ENCODE assay signal across 9 cellular contexts in genomic region chr1:10473145-10473765, GRCh38. TPM values are rescaled to one million over a fixed set of nuclear protein-coding genes. Genes with fewer than 3 reads are reported as not detected.
A peak's percentile ranks its signal among the peaks of the same experiment; 100 is the strongest.
DNase-seq lines count a peak whose midpoint lies in the region; ATAC-seq and TF ChIP-seq lines count a peak whose summit lies in the region.
"Had no signal": no experiment of that assay in that cellular context is flagged by ENCODE, and none has a peak within 500 bp of the region (broad histone marks: within the 10 kb centered on the region; RNA-seq: fewer than 3 reads in every experiment).

No MANE protein-coding gene starts in this region.

- WGBS in smooth muscle cell (ENCODE audit: low lambda C conversion rate) = 93% methylated on average over 23 of the region's 23 CpGs

- H3K27ac ChIP-seq in SJCRH30 (peak overlapping the region; percentile 38; the same call in 1 of the 2 replicates), smooth muscle cell (ENCODE audit: low read depth) (no peak overlapping the region)

- H3K9ac ChIP-seq in smooth muscle cell (ENCODE audit: low read depth) = no peak overlapping the region

- H3K4me2 ChIP-seq in smooth muscle cell = peak overlapping the region; percentile 87

- no peak for TF ChIP-seq CTCF in glutamatergic neuron (IDR thresholded peaks at IDR 0.05; ENCODE audit: partially characterized antibody, unreplicated experiment)
- no peak for TF ChIP-seq CTCF in smooth muscle cell (IDR thresholded peaks at IDR 0.05; ENCODE audit: borderline replicate concordance, insufficient read depth, poor library complexity, severe bottlenecking)

- H3K4me1 ChIP-seq in SJCRH30 (peaks cover 8% of the 10 kb centered on the region; the same call in 1 of the 2 replicates), smooth muscle cell (ENCODE audit: low read depth) (peaks cover 15% of the 10 kb centered on the region)

- H3K27me3 ChIP-seq in SJCRH30 = no peaks in the 10 kb centered on the region
- H3K27me3 ChIP-seq in smooth muscle cell (ENCODE audit: low read depth) = no peaks in the 10 kb centered on the region

- H3K4me3 ChIP-seq in SJCRH30 (peak overlapping the region; percentile 75), smooth muscle cell (peak overlapping the region; percentile 73)

- H2AFZ ChIP-seq in smooth muscle cell (ENCODE audit: low read depth) = peak overlapping the region; percentile 95

- H3K27ac Mint-ChIP-seq in activated CD4-positive, alpha-beta T cell treated with anti-CD3 and anti-CD28 coated beads, Interleukin-2, amount 10 ng/mL, durations not matched to agents 24 days and 14 days = peak overlapping the region; percentile 51
- H3K27ac Mint-ChIP-seq in glutamatergic neuron (ENCODE audit: unreplicated experiment) = no peak overlapping the region

- H3K36me3 ChIP-seq in SJCRH30 (peaks cover 10% of the 10 kb centered on the region), smooth muscle cell (ENCODE audit: low read depth) (no peaks in the 10 kb centered on the region)

- no peaks in the 10 kb centered on the region for H3K27me3 Mint-ChIP-seq in activated CD4-positive, alpha-beta T cell treated with anti-CD3 and anti-CD28 coated beads, Interleukin-2, amount 10 ng/mL, durations not matched to agents 24 days and 14 days
- H3K27me3 Mint-ChIP-seq in glutamatergic neuron (ENCODE audit: unreplicated experiment) = peaks cover 2% of the 10 kb centered on the region

- peaks cover 16% of the 10 kb centered on the region for H3K36me3 Mint-ChIP-seq in activated CD4-positive, alpha-beta T cell treated with anti-CD3 and anti-CD28 coated beads, Interleukin-2, amount 10 ng/mL, durations not matched to agents 24 days and 14 days (ENCODE audit: low read depth)
- no peaks in the 10 kb centered on the region for H3K36me3 Mint-ChIP-seq in glutamatergic neuron (ENCODE audit: unreplicated experiment)

- no peaks in the 10 kb centered on the region for H3F3A ChIP-seq in smooth muscle cell (ENCODE audit: low read depth)

- H3K4me1 Mint-ChIP-seq in activated CD4-positive, alpha-beta T cell treated with anti-CD3 and anti-CD28 coated beads, Interleukin-2, amount 10 ng/mL, durations not matched to agents 24 days and 14 days = peaks cover 31% of the 10 kb centered on the region
- H3K4me1 Mint-ChIP-seq in glutamatergic neuron (ENCODE audit: low read depth, unreplicated experiment) = peaks cover 4% of the 10 kb centered on the region

- DNase-seq in activated CD4-positive, alpha-beta T cell treated with anti-CD3 and anti-CD28 coated beads, Interleukin-2, amount 10 ng/mL, durations not matched to agents 24 days and 14 days = no peak
- DNase-seq in activated CD4-positive, alpha-beta T cell treated with anti-CD3 and anti-CD28 coated beads for 4 hours = no peak
- DNase-seq in SJCRH30 = peak; percentile 42 to 48
- no peak for DNase-seq in glutamatergic neuron
- DNase-seq in smooth muscle cell (lab: John Stamatoyannopoulos, UW; ENCODE audit: unreplicated experiment) = no peak
- DNase-seq in NCI-H2196 treated with DMSO at 0.1 percent for 48 hours (lab: John Stamatoyannopoulos, UW; ENCODE audit: unreplicated experiment) = no peak
- no peak for DNase-seq in Right ventricle myocardium inferior (ENCODE audit: missing footprints)
- no peak for DNase-seq in LoVo (ENCODE audit: low spot score)

- H4K20me1 ChIP-seq in smooth muscle cell (ENCODE audit: low read depth) = peaks cover under 1% of the 10 kb centered on the region

- no peaks in the 10 kb centered on the region for H3K9me3 Mint-ChIP-seq in activated CD4-positive, alpha-beta T cell treated with anti-CD3 and anti-CD28 coated beads, Interleukin-2, amount 10 ng/mL, durations not matched to agents 24 days and 14 days
- H3K9me3 Mint-ChIP-seq in glutamatergic neuron (ENCODE audit: unreplicated experiment) = peaks cover 2% of the 10 kb centered on the region

- H3K9me3 ChIP-seq in SJCRH30 (replicated peaks) = no peaks in the 10 kb centered on the region
- H3K9me3 ChIP-seq in smooth muscle cell (replicated peaks; ENCODE audit: low read depth) = no peaks in the 10 kb centered on the region

- H3K79me2 ChIP-seq in smooth muscle cell (ENCODE audit: low read depth) = peaks cover 36% of the 10 kb centered on the region

- intact Hi-C loops in activated CD4-positive, alpha-beta T cell treated with anti-CD3 and anti-CD28 coated beads, Interleukin-2, amount 10 ng/mL, durations not matched to agents 24 days and 14 days (cut with micrococcal nuclease) = no loop called here
- intact Hi-C loops in Right ventricle myocardium inferior (cut with DNase I) = no loop called here

- peak overlapping the region; percentile 98 for H3K4me3 Mint-ChIP-seq in activated CD4-positive, alpha-beta T cell treated with anti-CD3 and anti-CD28 coated beads, Interleukin-2, amount 10 ng/mL, durations not matched to agents 24 days and 14 days
- peak overlapping the region; percentile 97 for H3K4me3 Mint-ChIP-seq in glutamatergic neuron (ENCODE audit: unreplicated experiment)

- no peak for ATAC-seq in Right ventricle myocardium inferior

RNA-seq across cellular contexts. Expression of gene DFFA, which starts 0.9 kb away (rescaled TPM):
- total RNA-seq in activated CD4-positive, alpha-beta T cell treated with anti-CD3 and anti-CD28 coated beads, Interleukin-2, amount 10 ng/mL, durations not matched to agents 24 days and 14 days = 57.4 and 58.2 TPM in 2 replicates
- total RNA-seq in SJCRH30 (2014; rRNA removed; shearing (Covaris generic)) = 84.7 and 85.6 TPM in 2 replicates
- total RNA-seq in glutamatergic neuron (ENCODE audit: unreplicated experiment) (38.0 TPM), smooth muscle cell (18.6 and 27.6 TPM in 2 replicates), Right ventricle myocardium inferior (24.0 TPM)
- polyA plus RNA-seq in smooth muscle cell = 30.0 and 35.2 TPM in 2 replicates

RNA-seq across cellular contexts. Expression of gene PEX14, which starts 1.5 kb away (rescaled TPM):
- total RNA-seq in activated CD4-positive, alpha-beta T cell treated with anti-CD3 and anti-CD28 coated beads, Interleukin-2, amount 10 ng/mL, durations not matched to agents 24 days and 14 days = 20.7 and 21.6 TPM in 2 replicates
- 14.6 and 16.3 TPM in 2 replicates for total RNA-seq in SJCRH30 (2014; rRNA removed; shearing (Covaris generic))
- total RNA-seq in glutamatergic neuron (ENCODE audit: unreplicated experiment) (25.8 TPM), smooth muscle cell (8.2 and 14.2 TPM in 2 replicates), Right ventricle myocardium inferior (17.8 TPM)
- 15.2 and 23.1 TPM in 2 replicates for polyA plus RNA-seq in smooth muscle cell

RNA-seq across cellular contexts. Expression of gene CORT, which starts 23.4 kb away (rescaled TPM):
- total RNA-seq in activated CD4-positive, alpha-beta T cell treated with anti-CD3 and anti-CD28 coated beads, Interleukin-2, amount 10 ng/mL, durations not matched to agents 24 days and 14 days = 0.40 and 0.52 TPM in 2 replicates
- 0.15 and 0.30 TPM in 2 replicates for total RNA-seq in SJCRH30 (2014; rRNA removed; shearing (Covaris generic))
- total RNA-seq in glutamatergic neuron (ENCODE audit: unreplicated experiment) (0.59 TPM), smooth muscle cell (1.0 TPM in 1 of 2 replicates, not detected in the other), Right ventricle myocardium inferior (0.32 TPM)
- 0.83 TPM in 1 of 2 replicates, not detected in the other for polyA plus RNA-seq in smooth muscle cell
- polyA plus RNA-seq: AG04450 had no signal

RNA-seq across cellular contexts. Expression of gene CENPS, which starts 43.0 kb away (rescaled TPM):
- 18.8 and 25.1 TPM in 2 replicates for total RNA-seq in activated CD4-positive, alpha-beta T cell treated with anti-CD3 and anti-CD28 coated beads, Interleukin-2, amount 10 ng/mL, durations not matched to agents 24 days and 14 days
- 15.5 and 16.1 TPM in 2 replicates for total RNA-seq in SJCRH30 (2014; rRNA removed; shearing (Covaris generic))
- total RNA-seq in glutamatergic neuron (ENCODE audit: unreplicated experiment) = 9.3 TPM
- 7.6 and 102 TPM in 2 replicates for total RNA-seq in smooth muscle cell
- polyA plus RNA-seq in smooth muscle cell = 15.3 and 16.3 TPM in 2 replicates
- total RNA-seq in Right ventricle myocardium inferior = 7.6 TPM

Comparison
In these comparisons a context has a peak if more than half of its experiments do, and no peak if none do; other contexts are left out.
1. DNase-seq: peak in SJCRH30 (2 of 2); none in activated CD4-positive, alpha-beta T cell treated with anti-CD3 and anti-CD28 coated beads, Interleukin-2, amount 10 ng/mL, durations not matched to agents 24 days and 14 days (single experiment), activated CD4-positive, alpha-beta T cell treated with anti-CD3 and anti-CD28 coated beads for 4 hours (0 of 2), glutamatergic neuron (single experiment), smooth muscle cell (single experiment), NCI-H2196 treated with DMSO at 0.1 percent for 48 hours (single experiment), Right ventricle myocardium inferior (single experiment) and LoVo (single experiment).